Comparison of ENCODE assay signal across 11 cellular contexts in genomic region chr4:37561803-37562207, GRCh38.
DNase-seq lines count a peak whose midpoint lies in the region; ATAC-seq and TF ChIP-seq lines count a peak whose summit lies in the region.
"Had no signal": no experiment of that assay in that cellular context is flagged by ENCODE, and none has a peak within 500 bp of the region (broad histone marks: within the 10 kb centered on the region; RNA-seq: fewer than 3 reads in every experiment).

No MANE protein-coding gene starts in this region.

- H3K4me2 ChIP-seq in smooth muscle cell: no peak overlapping the region

- H3K9ac ChIP-seq in smooth muscle cell (ENCODE audit: low read depth): peak overlapping the region; percentile 13

- ATAC-seq in HG02981 (IDR thresholded peaks at IDR 0.05; ENCODE audit: unreplicated experiment): peak; percentile 98
- ATAC-seq: activated naive CD4-positive, alpha-beta T cell treated with anti-CD3 and anti-CD28 coated beads, Interleukin-2, amount 50 U/mL, for 72 hours had no signal

- H3K27ac ChIP-seq in smooth muscle cell (ENCODE audit: low read depth) (peak overlapping the region; percentile 75), WERI-Rb-1 (no peak overlapping the region), coronary artery (no peak overlapping the region)
- H3K27ac ChIP-seq: SJSA1 had no signal

- no peaks in the 10 kb centered on the region for H3K9me3 ChIP-seq in smooth muscle cell (replicated peaks; ENCODE audit: low read depth)
- H3K9me3 ChIP-seq in WERI-Rb-1 (ENCODE audit: severe bottlenecking): peaks cover 4% of the 10 kb centered on the region
- H3K9me3 ChIP-seq: SJSA1 had no signal

- no peaks in the 10 kb centered on the region for H3K36me3 ChIP-seq in smooth muscle cell (ENCODE audit: low read depth)
- H3K36me3 ChIP-seq in WERI-Rb-1: no peaks in the 10 kb centered on the region
- H3K36me3 ChIP-seq: SJSA1 had no signal

- no peak for TF ChIP-seq POLR2A in lower leg skin (IDR thresholded peaks at IDR 0.05)

- H4K20me1 ChIP-seq in smooth muscle cell (ENCODE audit: low read depth): no peaks in the 10 kb centered on the region

- TF ChIP-seq CTCF in smooth muscle cell (IDR thresholded peaks at IDR 0.05; ENCODE audit: borderline replicate concordance, insufficient read depth, poor library complexity, severe bottlenecking): no peak
- TF ChIP-seq CTCF in lower leg skin (IDR thresholded peaks at IDR 0.05): no peak
- no peak for TF ChIP-seq CTCF in WERI-Rb-1 (IDR thresholded peaks at IDR 0.05; ENCODE audit: low read depth, low read length)
- TF ChIP-seq CTCF in coronary artery (IDR thresholded peaks at IDR 0.05): no peak

- H3K4me3 ChIP-seq in smooth muscle cell (no peak overlapping the region), lower leg skin (ENCODE audit: low read depth, poor library complexity, severe bottlenecking) (no peak overlapping the region), WERI-Rb-1 (ENCODE audit: low read depth, low read length) (no peak overlapping the region), coronary artery (no peak overlapping the region)
- H3K4me3 ChIP-seq: SJSA1 had no signal

- 4% methylated on average over 1 of the region's 1 CpG for WGBS in smooth muscle cell (ENCODE audit: low lambda C conversion rate)
- 24 to 35% methylated on average over 1 of the region's 1 CpG for WGBS in lower leg skin, 2 donors

- H3K27me3 ChIP-seq in smooth muscle cell (ENCODE audit: low read depth) (no peaks in the 10 kb centered on the region), WERI-Rb-1 (ENCODE audit: insufficient read depth, low read depth, severe bottlenecking) (peaks cover 80% of the 10 kb centered on the region)
- H3K27me3 ChIP-seq: SJSA1 had no signal

- intact Hi-C loops in lower leg skin (cut with DNase I; ENCODE audit: low total_unique reads): no loop called here

- no peaks in the 10 kb centered on the region for H3K79me2 ChIP-seq in smooth muscle cell (ENCODE audit: low read depth)

- H2AFZ ChIP-seq in smooth muscle cell (ENCODE audit: low read depth): no peak overlapping the region

- no peaks in the 10 kb centered on the region for H3K4me1 ChIP-seq in smooth muscle cell (ENCODE audit: low read depth)

- no peaks in the 10 kb centered on the region for H3F3A ChIP-seq in smooth muscle cell (ENCODE audit: low read depth)

- peak; percentile 61 for DNase-seq in NCI-H345 (lab: John Stamatoyannopoulos, UW)
- DNase-seq in NCI-H345 treated with DMSO at 0.1 percent for 48 hours (lab: John Stamatoyannopoulos, UW; ENCODE audit: unreplicated experiment): no peak
- peak; percentile 75 for DNase-seq in RPMI7951 (ENCODE audit: low read depth)
- DNase-seq in smooth muscle cell (lab: John Stamatoyannopoulos, UW; ENCODE audit: unreplicated experiment): no peak
- DNase-seq in lower leg skin (ENCODE audit: low spot score in 2 of 2): no peak
- DNase-seq in WERI-Rb-1: no peak
- DNase-seq in coronary artery (ENCODE audit: low spot score): no peak
- DNase-seq: AML-193 had no signal

Comparison
In these comparisons a context has a peak if more than half of its experiments do, and no peak if none do; other contexts are left out.
1. DNase-seq: peak in NCI-H345 (single experiment) and RPMI7951 (single experiment); none in NCI-H345 treated with DMSO at 0.1 percent for 48 hours (single experiment), smooth muscle cell (single experiment), lower leg skin (0 of 2), WERI-Rb-1 (single experiment) and coronary artery (single experiment).